ENCODE assay signal across 1 cellular context in the genomic region with DNA sequence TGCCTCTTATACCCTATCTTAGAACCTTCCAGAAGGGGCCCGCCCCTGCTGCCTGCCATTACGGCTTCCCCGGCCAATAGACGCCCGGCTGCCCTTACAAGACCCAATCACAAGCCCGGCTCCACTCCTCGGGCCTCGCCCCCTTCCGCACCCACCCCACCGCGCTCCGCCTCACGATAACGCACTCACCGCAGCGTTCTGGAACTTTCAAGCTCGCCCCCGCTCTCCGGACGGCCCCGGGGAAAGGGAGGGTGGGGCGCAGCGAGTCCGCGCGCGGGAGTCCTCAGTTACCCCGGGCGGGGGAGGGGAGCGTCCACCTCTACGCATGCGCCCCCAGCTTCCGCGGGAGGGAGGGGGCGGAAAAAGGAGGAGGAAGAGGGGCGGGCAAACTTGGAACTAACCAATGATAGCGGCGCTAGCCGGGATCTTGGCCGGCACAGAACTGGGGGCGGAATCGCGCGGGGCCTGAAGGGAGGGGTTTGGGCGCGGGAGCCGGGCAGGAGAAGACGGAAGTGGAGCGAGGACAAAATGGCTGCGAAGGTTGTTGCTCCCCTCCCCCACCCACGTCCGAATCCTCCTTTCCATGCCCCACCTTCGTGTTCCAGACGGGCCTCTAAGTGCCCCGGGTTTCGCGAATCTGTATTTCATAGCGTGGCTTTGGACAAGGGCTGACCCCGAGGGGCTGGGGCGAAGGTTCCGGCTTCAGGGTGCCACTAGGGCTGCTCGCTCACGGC.
TF ChIP-seq lines count a peak whose summit lies in the region.

No MANE protein-coding gene starts in this region.

TF ChIP-seq in K562, 482 proteins besides CTCF, POLR2A, EP300 and RAD21 (continued from another document and continues in another):
- TF ChIP-seq, protein P1, sequence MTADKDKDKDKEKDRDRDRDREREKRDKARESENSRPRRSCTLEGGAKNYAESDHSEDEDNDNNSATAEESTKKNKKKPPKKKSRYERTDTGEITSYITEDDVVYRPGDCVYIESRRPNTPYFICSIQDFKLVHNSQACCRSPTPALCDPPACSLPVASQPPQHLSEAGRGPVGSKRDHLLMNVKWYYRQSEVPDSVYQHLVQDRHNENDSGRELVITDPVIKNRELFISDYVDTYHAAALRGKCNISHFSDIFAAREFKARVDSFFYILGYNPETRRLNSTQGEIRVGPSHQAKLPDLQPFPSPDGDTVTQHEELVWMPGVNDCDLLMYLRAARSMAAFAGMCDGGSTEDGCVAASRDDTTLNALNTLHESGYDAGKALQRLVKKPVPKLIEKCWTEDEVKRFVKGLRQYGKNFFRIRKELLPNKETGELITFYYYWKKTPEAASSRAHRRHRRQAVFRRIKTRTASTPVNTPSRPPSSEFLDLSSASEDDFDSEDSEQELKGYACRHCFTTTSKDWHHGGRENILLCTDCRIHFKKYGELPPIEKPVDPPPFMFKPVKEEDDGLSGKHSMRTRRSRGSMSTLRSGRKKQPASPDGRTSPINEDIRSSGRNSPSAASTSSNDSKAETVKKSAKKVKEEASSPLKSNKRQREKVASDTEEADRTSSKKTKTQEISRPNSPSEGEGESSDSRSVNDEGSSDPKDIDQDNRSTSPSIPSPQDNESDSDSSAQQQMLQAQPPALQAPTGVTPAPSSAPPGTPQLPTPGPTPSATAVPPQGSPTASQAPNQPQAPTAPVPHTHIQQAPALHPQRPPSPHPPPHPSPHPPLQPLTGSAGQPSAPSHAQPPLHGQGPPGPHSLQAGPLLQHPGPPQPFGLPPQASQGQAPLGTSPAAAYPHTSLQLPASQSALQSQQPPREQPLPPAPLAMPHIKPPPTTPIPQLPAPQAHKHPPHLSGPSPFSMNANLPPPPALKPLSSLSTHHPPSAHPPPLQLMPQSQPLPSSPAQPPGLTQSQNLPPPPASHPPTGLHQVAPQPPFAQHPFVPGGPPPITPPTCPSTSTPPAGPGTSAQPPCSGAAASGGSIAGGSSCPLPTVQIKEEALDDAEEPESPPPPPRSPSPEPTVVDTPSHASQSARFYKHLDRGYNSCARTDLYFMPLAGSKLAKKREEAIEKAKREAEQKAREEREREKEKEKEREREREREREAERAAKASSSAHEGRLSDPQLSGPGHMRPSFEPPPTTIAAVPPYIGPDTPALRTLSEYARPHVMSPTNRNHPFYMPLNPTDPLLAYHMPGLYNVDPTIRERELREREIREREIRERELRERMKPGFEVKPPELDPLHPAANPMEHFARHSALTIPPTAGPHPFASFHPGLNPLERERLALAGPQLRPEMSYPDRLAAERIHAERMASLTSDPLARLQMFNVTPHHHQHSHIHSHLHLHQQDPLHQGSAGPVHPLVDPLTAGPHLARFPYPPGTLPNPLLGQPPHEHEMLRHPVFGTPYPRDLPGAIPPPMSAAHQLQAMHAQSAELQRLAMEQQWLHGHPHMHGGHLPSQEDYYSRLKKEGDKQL (CRISPR knock-in tag; IDR thresholded peaks at IDR 0.05; ENCODE audit: borderline replicate concordance), result no peak
- TF ChIP-seq LCOR (CRISPR knock-in tag; IDR thresholded peaks at IDR 0.05), result peak; percentile 64; the same call in 1 of the 2 replicates
- no peak for TF ChIP-seq ARHGAP35 (IDR thresholded peaks at IDR 0.05; ENCODE audit: partially characterized antibody)
- TF ChIP-seq HDAC8 (tag; IDR thresholded peaks at IDR 0.05), result 0 out of 2 replicates have a peak, but pooled peaks have one; percentile 17
- TF ChIP-seq KLF10 (CRISPR knock-in tag; IDR thresholded peaks at IDR 0.05), result no peak
- no peak for TF ChIP-seq MCM7 (IDR thresholded peaks at IDR 0.05)
- peak; percentile 76 for TF ChIP-seq SP1 (CRISPR knock-in tag; IDR thresholded peaks at IDR 0.05)
- no peak for TF ChIP-seq NR2C2 (CRISPR knock-in tag; IDR thresholded peaks at IDR 0.05)
- TF ChIP-seq NR2C2 (tag; IDR thresholded peaks at IDR 0.05), result 0 out of 2 replicates have a peak, but pooled peaks have one; percentile 40
- TF ChIP-seq, protein P2, sequence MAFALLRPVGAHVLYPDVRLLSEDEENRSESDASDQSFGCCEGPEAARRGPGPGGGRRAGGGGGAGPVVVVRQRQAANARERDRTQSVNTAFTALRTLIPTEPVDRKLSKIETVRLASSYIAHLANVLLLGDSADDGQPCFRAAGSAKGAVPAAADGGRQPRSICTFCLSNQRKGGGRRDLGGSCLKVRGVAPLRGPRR (CRISPR knock-in tag; IDR thresholded peaks at IDR 0.05), result no peak
- TF ChIP-seq ELF4 (CRISPR knock-in tag; IDR thresholded peaks at IDR 0.05), result peak; percentile 48; the same call in 1 of the 2 replicates
- TF ChIP-seq HCFC1 (IDR thresholded peaks at IDR 0.05; ENCODE audit: low read depth, low read length), result peak; percentile 9; the same call in 1 of the 2 replicates
- TF ChIP-seq, protein P3, sequence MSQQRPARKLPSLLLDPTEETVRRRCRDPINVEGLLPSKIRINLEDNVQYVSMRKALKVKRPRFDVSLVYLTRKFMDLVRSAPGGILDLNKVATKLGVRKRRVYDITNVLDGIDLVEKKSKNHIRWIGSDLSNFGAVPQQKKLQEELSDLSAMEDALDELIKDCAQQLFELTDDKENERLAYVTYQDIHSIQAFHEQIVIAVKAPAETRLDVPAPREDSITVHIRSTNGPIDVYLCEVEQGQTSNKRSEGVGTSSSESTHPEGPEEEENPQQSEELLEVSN (IDR thresholded peaks at IDR 0.05; ENCODE audit: borderline replicate concordance in 1 of 2, extremely low read depth in 1 of 2, insufficient read depth in 1 of 2, insufficient read length in 1 of 2, low read depth in 1 of 2, low read length in 1 of 2, poor library complexity in 1 of 2, severe bottlenecking in 1 of 2), result no peak
- TF ChIP-seq TCFL5 (CRISPR knock-in tag; conservative IDR thresholded peaks at IDR 0.05), result no peak
- TF ChIP-seq, protein P4, sequence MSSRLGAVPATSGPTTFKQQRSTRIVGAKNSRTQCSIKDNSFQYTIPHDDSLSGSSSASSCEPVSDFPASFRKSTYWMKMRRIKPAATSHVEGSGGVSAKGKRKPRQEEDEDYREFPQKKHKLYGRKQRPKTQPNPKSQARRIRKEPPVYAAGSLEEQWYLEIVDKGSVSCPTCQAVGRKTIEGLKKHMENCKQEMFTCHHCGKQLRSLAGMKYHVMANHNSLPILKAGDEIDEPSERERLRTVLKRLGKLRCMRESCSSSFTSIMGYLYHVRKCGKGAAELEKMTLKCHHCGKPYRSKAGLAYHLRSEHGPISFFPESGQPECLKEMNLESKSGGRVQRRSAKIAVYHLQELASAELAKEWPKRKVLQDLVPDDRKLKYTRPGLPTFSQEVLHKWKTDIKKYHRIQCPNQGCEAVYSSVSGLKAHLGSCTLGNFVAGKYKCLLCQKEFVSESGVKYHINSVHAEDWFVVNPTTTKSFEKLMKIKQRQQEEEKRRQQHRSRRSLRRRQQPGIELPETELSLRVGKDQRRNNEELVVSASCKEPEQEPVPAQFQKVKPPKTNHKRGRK (tag; IDR thresholded peaks at IDR 0.05), result no peak
- TF ChIP-seq, protein P5, sequence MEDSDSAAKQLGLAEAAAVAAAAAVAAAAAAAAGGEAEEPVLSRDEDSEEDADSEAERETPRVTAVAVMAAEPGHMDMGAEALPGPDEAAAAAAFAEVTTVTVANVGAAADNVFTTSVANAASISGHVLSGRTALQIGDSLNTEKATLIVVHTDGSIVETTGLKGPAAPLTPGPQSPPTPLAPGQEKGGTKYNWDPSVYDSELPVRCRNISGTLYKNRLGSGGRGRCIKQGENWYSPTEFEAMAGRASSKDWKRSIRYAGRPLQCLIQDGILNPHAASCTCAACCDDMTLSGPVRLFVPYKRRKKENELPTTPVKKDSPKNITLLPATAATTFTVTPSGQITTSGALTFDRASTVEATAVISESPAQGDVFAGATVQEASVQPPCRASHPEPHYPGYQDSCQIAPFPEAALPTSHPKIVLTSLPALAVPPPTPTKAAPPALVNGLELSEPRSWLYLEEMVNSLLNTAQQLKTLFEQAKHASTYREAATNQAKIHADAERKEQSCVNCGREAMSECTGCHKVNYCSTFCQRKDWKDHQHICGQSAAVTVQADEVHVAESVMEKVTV (CRISPR knock-in tag; IDR thresholded peaks at IDR 0.05), result no peak
- no peak for TF ChIP-seq ZNF507 (tag; conservative IDR thresholded peaks at IDR 0.05)
- TF ChIP-seq RFX5 (IDR thresholded peaks at IDR 0.05; ENCODE audit: low read depth, low read length), result no peak
- TF ChIP-seq TEAD1 (CRISPR knock-in tag; IDR thresholded peaks at IDR 0.05), result peak in 1 of 2 experiments; percentile 65; a peak in 1 of 4 replicates
- TF ChIP-seq STAT5A (IDR thresholded peaks at IDR 0.05; ENCODE audit: borderline replicate concordance, low read length), result no peak
- TF ChIP-seq, protein P6, sequence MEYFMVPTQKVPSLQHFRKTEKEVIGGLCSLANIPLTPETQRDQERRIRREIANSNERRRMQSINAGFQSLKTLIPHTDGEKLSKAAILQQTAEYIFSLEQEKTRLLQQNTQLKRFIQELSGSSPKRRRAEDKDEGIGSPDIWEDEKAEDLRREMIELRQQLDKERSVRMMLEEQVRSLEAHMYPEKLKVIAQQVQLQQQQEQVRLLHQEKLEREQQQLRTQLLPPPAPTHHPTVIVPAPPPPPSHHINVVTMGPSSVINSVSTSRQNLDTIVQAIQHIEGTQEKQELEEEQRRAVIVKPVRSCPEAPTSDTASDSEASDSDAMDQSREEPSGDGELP (CRISPR knock-in tag; IDR thresholded peaks at IDR 0.05; ENCODE audit: borderline replicate concordance), result peak; percentile 60; the same call in 1 of the 2 replicates
- no peak for TF ChIP-seq PCBP2 (IDR thresholded peaks at IDR 0.05; ENCODE audit: low read depth, low read length, poor library complexity, severe bottlenecking)
- no peak for TF ChIP-seq RBM34 (IDR thresholded peaks at IDR 0.05; ENCODE audit: borderline replicate concordance, insufficient read depth, low read length)
- TF ChIP-seq ZNF830 (CRISPR knock-in tag; IDR thresholded peaks at IDR 0.05), result no peak
- no peak for TF ChIP-seq DDX20 (tag; IDR thresholded peaks at IDR 0.05; ENCODE audit: low read depth)
- no peak for TF ChIP-seq CREBBP (IDR thresholded peaks at IDR 0.05; ENCODE audit: low read depth, low read length)
- TF ChIP-seq, protein P7, sequence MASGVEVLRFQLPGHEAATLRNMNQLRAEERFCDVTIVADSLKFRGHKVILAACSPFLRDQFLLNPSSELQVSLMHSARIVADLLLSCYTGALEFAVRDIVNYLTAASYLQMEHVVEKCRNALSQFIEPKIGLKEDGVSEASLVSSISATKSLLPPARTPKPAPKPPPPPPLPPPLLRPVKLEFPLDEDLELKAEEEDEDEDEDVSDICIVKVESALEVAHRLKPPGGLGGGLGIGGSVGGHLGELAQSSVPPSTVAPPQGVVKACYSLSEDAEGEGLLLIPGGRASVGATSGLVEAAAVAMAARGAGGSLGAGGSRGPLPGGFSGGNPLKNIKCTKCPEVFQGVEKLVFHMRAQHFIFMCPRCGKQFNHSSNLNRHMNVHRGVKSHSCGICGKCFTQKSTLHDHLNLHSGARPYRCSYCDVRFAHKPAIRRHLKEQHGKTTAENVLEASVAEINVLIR (CRISPR knock-in tag; IDR thresholded peaks at IDR 0.05), result no peak
- no peak for TF ChIP-seq PRMT5 (CRISPR knock-in tag; IDR thresholded peaks at IDR 0.05)
- TF ChIP-seq, protein P8, sequence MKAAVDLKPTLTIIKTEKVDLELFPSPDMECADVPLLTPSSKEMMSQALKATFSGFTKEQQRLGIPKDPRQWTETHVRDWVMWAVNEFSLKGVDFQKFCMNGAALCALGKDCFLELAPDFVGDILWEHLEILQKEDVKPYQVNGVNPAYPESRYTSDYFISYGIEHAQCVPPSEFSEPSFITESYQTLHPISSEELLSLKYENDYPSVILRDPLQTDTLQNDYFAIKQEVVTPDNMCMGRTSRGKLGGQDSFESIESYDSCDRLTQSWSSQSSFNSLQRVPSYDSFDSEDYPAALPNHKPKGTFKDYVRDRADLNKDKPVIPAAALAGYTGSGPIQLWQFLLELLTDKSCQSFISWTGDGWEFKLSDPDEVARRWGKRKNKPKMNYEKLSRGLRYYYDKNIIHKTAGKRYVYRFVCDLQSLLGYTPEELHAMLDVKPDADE (conservative IDR thresholded peaks at IDR 0.05; ENCODE audit: control insufficient read depth, low read depth, low read length), result peak; percentile 66; the same call in 1 of the 2 replicates
- no peak for TF ChIP-seq ESRRB (CRISPR knock-in tag; IDR thresholded peaks at IDR 0.05; ENCODE audit: borderline replicate concordance)
- TF ChIP-seq ZFPM2 (CRISPR knock-in tag; IDR thresholded peaks at IDR 0.05), result no peak
- no peak for TF ChIP-seq TSC22D4 (tag; IDR thresholded peaks at IDR 0.05)
- peak; percentile 64 for TF ChIP-seq PHF20 (IDR thresholded peaks at IDR 0.05; ENCODE audit: partially characterized antibody)
- no peak for TF ChIP-seq ZNF224 (CRISPR knock-in tag; IDR thresholded peaks at IDR 0.05)
- TF ChIP-seq STAT5B (CRISPR knock-in tag; IDR thresholded peaks at IDR 0.05), result no peak
- no peak for TF ChIP-seq RAD51 (IDR thresholded peaks at IDR 0.05; ENCODE audit: borderline replicate concordance, low read depth)
- TF ChIP-seq NCOA2 (IDR thresholded peaks at IDR 0.05; ENCODE audit: partially characterized antibody in 2 of 2), result no peak
- no peak for TF ChIP-seq HDAC2 (IDR thresholded peaks at IDR 0.05)
- TF ChIP-seq SMARCA4 (IDR thresholded peaks at IDR 0.05), result 0 out of 2 replicates have a peak, but pooled peaks have one; percentile 16
- TF ChIP-seq RBM15 (IDR thresholded peaks at IDR 0.05; ENCODE audit: insufficient read depth, low read length), result no peak
- TF ChIP-seq, protein P9, sequence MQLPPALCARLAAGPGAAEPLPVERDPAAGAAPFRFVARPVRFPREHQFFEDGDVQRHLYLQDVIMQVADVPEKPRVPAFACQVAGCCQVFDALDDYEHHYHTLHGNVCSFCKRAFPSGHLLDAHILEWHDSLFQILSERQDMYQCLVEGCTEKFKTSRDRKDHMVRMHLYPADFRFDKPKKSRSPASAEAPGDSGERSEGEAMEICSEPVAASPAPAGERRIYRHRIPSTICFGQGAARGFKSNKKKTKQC (CRISPR knock-in tag; IDR thresholded peaks at IDR 0.05), result no peak
- no peak for TF ChIP-seq PURB (CRISPR knock-in tag; IDR thresholded peaks at IDR 0.05; ENCODE audit: low read depth)
- no peak for TF ChIP-seq TRIM28 (IDR thresholded peaks at IDR 0.05)
- TF ChIP-seq CCAR2 (IDR thresholded peaks at IDR 0.05; ENCODE audit: low read depth, low read length), result no peak
- peak; percentile 79 for TF ChIP-seq MEIS2 (IDR thresholded peaks at IDR 0.05; ENCODE audit: partially characterized antibody)
- TF ChIP-seq, protein P10, sequence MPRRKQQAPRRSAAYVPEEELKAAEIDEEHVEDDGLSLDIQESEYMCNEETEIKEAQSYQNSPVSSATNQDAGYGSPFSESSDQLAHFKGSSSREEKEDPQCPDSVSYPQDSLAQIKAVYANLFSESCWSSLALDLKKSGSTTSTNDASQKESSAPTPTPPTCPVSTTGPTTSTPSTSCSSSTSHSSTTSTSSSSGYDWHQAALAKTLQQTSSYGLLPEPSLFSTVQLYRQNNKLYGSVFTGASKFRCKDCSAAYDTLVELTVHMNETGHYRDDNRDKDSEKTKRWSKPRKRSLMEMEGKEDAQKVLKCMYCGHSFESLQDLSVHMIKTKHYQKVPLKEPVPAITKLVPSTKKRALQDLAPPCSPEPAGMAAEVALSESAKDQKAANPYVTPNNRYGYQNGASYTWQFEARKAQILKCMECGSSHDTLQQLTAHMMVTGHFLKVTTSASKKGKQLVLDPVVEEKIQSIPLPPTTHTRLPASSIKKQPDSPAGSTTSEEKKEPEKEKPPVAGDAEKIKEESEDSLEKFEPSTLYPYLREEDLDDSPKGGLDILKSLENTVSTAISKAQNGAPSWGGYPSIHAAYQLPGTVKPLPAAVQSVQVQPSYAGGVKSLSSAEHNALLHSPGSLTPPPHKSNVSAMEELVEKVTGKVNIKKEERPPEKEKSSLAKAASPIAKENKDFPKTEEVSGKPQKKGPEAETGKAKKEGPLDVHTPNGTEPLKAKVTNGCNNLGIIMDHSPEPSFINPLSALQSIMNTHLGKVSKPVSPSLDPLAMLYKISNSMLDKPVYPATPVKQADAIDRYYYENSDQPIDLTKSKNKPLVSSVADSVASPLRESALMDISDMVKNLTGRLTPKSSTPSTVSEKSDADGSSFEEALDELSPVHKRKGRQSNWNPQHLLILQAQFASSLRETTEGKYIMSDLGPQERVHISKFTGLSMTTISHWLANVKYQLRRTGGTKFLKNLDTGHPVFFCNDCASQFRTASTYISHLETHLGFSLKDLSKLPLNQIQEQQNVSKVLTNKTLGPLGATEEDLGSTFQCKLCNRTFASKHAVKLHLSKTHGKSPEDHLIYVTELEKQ (CRISPR knock-in tag; IDR thresholded peaks at IDR 0.05), result no peak
